Comparison of ENCODE assay signal across 8 cellular contexts in genomic region chr1:26744075-26744958, GRCh38. TPM values are rescaled to one million over a fixed set of nuclear protein-coding genes. Genes with fewer than 3 reads are reported as not detected.
DNase-seq lines count a peak whose midpoint lies in the region; ATAC-seq and TF ChIP-seq lines count a peak whose summit lies in the region.

No MANE protein-coding gene starts in this region.

- ATAC-seq in GM21526 (IDR thresholded peaks at IDR 0.05; ENCODE audit: low FRiP score, unreplicated experiment), result peak; percentile 92

- H3K4me3 ChIP-seq in astrocyte of the spinal cord (ENCODE audit: low read depth, low read length), result no peak overlapping the region

- peak overlapping the region; percentile 76 to 95 (median 89) for H3K27ac Mint-ChIP-seq in IgD-negative memory B cell

- DNase-seq in DMS53 treated with DMSO at 0.1 percent for 48 hours (lab: John Stamatoyannopoulos, UW; ENCODE audit: unreplicated experiment) (peak; percentile 81), T-helper 9 cell (peak; percentile 58), astrocyte of the spinal cord (ENCODE audit: low read depth, low spot score) (peak; percentile 91), iPS DF 4.7 (ENCODE audit: extremely low read depth, low spot score) (peak; percentile 80), epidermal melanocyte (ENCODE audit: insufficient read length, low spot score) (no peak)
- peak; percentile 68 to 78 (median 77) for DNase-seq in stimulated activated CD4-positive, alpha-beta T cell treated with anti-CD3 and anti-CD28 coated beads, Interleukin-12 subunit alpha, Interleukin-12 subunit beta, amount 100 ng/mL, for 48 hours (ENCODE audit: low read depth in 2 of 3, low spot score in 1 of 3)

- peaks cover 52 to 73% (median 71%) of the 10 kb centered on the region in 3 donors for H3K4me1 Mint-ChIP-seq in IgD-negative memory B cell

- no peaks in the 10 kb centered on the region for H3K27me3 Mint-ChIP-seq in IgD-negative memory B cell

- in situ Hi-C loops in astrocyte of the spinal cord (cut with HindIII; ENCODE audit: low sequenced_read_pairs), result no loop called here

- peaks cover 11% of the 10 kb centered on the region for H3K36me3 Mint-ChIP-seq in IgD-negative memory B cell

- peak overlapping the region; percentile 58 to 82 (median 77) for H3K4me3 Mint-ChIP-seq in IgD-negative memory B cell

- no peak for TF ChIP-seq CTCF in astrocyte of the spinal cord (IDR thresholded peaks at IDR 0.05; ENCODE audit: low read depth, low read length)

- no peaks in the 10 kb centered on the region for H3K9me3 Mint-ChIP-seq in IgD-negative memory B cell

RNA-seq across cellular contexts. Expression of gene PIGV, which starts 43.4 kb away (rescaled TPM):
- polyA plus RNA-seq in IgD-negative memory B cell, result 10.6 TPM

RNA-seq across cellular contexts. Expression of gene ARID1A, which starts 48.5 kb away (rescaled TPM):
- 24.4 TPM for polyA plus RNA-seq in IgD-negative memory B cell
